Comparison of ENCODE assay signal across 1 cellular context in genomic region chr6:10558575-10558974, GRCh38.
TF ChIP-seq lines count a peak whose summit lies in the region.

No MANE protein-coding gene starts in this region.

TF ChIP-seq in HepG2, 621 proteins besides CTCF, POLR2A, EP300 and RAD21:
- TF ChIP-seq ZNF10 (CRISPR knock-in tag; IDR thresholded peaks at IDR 0.05; ENCODE audit: borderline replicate concordance, low read depth) (no peak), ZNF326 (CRISPR knock-in tag; IDR thresholded peaks at IDR 0.05; ENCODE audit: borderline replicate concordance) (no peak), ARHGAP35 (CRISPR knock-in tag; IDR thresholded peaks at IDR 0.05; ENCODE audit: borderline replicate concordance) (no peak)
